ENCODE assay signal across 1 cellular context in the genomic region with DNA sequence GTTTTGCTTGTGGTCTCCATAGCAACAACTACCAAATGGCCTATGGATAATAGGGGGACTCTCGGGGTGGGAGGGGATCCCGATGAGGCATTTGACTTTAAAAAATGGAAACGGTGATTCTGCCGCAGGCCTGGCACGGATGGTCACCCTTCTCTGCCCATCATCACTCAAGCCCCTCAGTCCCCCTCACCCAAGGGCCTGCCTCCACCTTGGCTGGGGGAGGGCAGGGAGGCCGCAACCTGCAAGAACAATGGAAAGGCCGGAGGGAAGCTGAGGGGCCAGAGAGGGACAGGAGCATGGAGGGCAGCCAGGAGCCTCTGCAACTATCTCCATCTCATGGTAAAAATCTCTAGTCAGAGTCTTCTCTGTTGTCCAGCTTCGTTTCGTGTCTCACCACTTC.
TF ChIP-seq lines count a peak whose summit lies in the region.

No MANE protein-coding gene starts in this region.

TF ChIP-seq in HepG2, 621 proteins besides CTCF, POLR2A, EP300 and RAD21 (continued from another document):
- TF ChIP-seq, protein P1, sequence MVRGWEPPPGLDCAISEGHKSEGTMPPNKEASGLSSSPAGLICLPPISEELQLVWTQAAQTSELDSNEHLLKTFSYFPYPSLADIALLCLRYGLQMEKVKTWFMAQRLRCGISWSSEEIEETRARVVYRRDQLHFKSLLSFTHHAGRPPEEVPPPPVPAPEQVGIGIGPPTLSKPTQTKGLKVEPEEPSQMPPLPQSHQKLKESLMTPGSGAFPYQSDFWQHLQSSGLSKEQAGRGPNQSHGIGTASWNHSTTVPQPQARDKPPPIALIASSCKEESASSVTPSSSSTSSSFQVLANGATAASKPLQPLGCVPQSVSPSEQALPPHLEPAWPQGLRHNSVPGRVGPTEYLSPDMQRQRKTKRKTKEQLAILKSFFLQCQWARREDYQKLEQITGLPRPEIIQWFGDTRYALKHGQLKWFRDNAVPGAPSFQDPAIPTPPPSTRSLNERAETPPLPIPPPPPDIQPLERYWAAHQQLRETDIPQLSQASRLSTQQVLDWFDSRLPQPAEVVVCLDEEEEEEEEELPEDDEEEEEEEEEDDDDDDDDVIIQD (CRISPR knock-in tag; IDR thresholded peaks at IDR 0.05; ENCODE audit: low read depth) = no peak
- no peak for TF ChIP-seq CCAR2 (optimal IDR thresholded peaks at IDR 0.05; ENCODE audit: low read depth, low read length)
